Comparison of ENCODE assay signal across 18 cellular contexts in the genomic region with DNA sequence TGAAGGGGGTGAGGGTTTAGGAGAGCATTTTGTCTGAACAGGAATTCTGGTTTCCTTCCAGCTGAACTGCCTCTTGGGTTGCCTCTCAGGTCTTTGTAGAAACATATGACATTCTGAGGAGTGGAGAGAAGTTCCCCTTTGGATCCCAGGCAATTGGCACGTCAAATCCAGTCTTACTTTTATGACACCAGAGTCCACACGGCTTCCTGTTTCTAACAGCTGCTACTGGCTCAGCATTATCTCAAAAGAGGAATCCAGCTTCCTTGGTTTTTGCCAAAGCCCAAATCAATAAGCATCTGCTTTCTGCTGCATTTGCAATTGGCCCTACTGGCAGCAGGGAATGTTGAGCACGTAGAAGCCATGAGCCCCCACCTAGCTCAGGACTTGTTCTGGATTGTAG.
DNase-seq lines count a peak whose midpoint lies in the region; ATAC-seq and TF ChIP-seq lines count a peak whose summit lies in the region.
"Had no signal": no experiment of that assay in that cellular context is flagged by ENCODE, and none has a peak within 500 bp of the region (broad histone marks: within the 10 kb centered on the region; RNA-seq: fewer than 3 reads in every experiment).

No MANE protein-coding gene starts in this region.

- H3K27me3 ChIP-seq in GM23338 (ENCODE audit: insufficient read depth) (no peaks in the 10 kb centered on the region), SJCRH30 (no peaks in the 10 kb centered on the region), heart left ventricle (peaks cover 0 to 4% (median 0%) of the 10 kb centered on the region in 9 donors), rectal smooth muscle tissue (ENCODE audit: control insufficient read depth, insufficient read depth, low read length) (peaks cover 3% of the 10 kb centered on the region), A673 (replicated peaks; ENCODE audit: insufficient read depth, low read depth, low read length, poor library complexity) (no peaks in the 10 kb centered on the region)
- H3K27me3 ChIP-seq: BLaER1 treated with 17β-estradiol and CSF1 and Interleukin-3, amounts not matched to agents 10 nM and 100 nM; body of pancreas had no signal

- BruUV-seq in A673 (replicated peaks; lab: Mats Ljungman, UMichigan): no TSS peak

- H3K9me3 ChIP-seq in SJCRH30 (replicated peaks) (0 out of 2 replicates have a peak, but pooled peaks cover 3% of the 10 kb centered on the region), heart left ventricle (no peaks in the 10 kb centered on the region), A673 (ENCODE audit: low read depth, low read length, poor library complexity, severe bottlenecking) (no peaks in the 10 kb centered on the region)
- H3K9me3 ChIP-seq: BLaER1 treated with 17β-estradiol and CSF1 and Interleukin-3, amounts not matched to agents 10 nM and 100 nM; body of pancreas had no signal

- H3K4me1 ChIP-seq in GM23338 (ENCODE audit: insufficient read depth) (no peaks in the 10 kb centered on the region), SJCRH30 (peaks cover 75% of the 10 kb centered on the region), heart left ventricle (peaks cover 0 to 29% (median 5%) of the 10 kb centered on the region in 12 donors), rectal smooth muscle tissue (ENCODE audit: control insufficient read depth, insufficient read depth, low read length) (no peaks in the 10 kb centered on the region), A673 (ENCODE audit: insufficient read depth, low read length, poor library complexity, severe bottlenecking) (no peaks in the 10 kb centered on the region)
- H3K4me1 ChIP-seq: body of pancreas had no signal

- H3K4me2 ChIP-seq in GM23338: no peak overlapping the region

- no peak overlapping the region for H3K27ac ChIP-seq in GM23338 (ENCODE audit: low read depth)
- H3K27ac ChIP-seq in SJCRH30: peak overlapping the region; percentile 79
- H3K27ac ChIP-seq in heart left ventricle: peak overlapping the region in 9 of 12 donors; percentile 2 to 89 (median 54)
- H3K27ac ChIP-seq in rectal smooth muscle tissue (ENCODE audit: low read depth, low read length): peak overlapping the region; percentile 46
- H3K27ac ChIP-seq in A673 (ENCODE audit: low read depth, low read length, poor library complexity, severe bottlenecking): no peak overlapping the region
- H3K27ac ChIP-seq: RWPE1 had no signal

- H3K27ac Mint-ChIP-seq in GM23338: no peak overlapping the region
- H3K27ac Mint-ChIP-seq: endodermal cell had no signal

- peak overlapping the region; percentile 32; the same call in 1 of the 2 replicates for H2AFZ ChIP-seq in GM23338

- H3K9me2 ChIP-seq in GM23338 (ENCODE audit: insufficient read depth): peaks cover 21% of the 10 kb centered on the region

- peaks cover 7% of the 10 kb centered on the region for H3K27me3 Mint-ChIP-seq in GM23338 (ENCODE audit: insufficient read depth, low read depth, poor library complexity)

- no peaks in the 10 kb centered on the region; the same call in 2 of the 3 replicates for H3K36me3 Mint-ChIP-seq in GM23338 (ENCODE audit: low read depth)

- 47 to 57% (median 50%) methylated on average over 3 of the region's 3 CpGs for WGBS in heart left ventricle, 4 donors

- H3K79me2 ChIP-seq in GM23338 (replicated peaks; ENCODE audit: insufficient read depth): no peaks in the 10 kb centered on the region

- CTCF ChIA-PET in A673 (lab: Charles Lee): no interaction called here

- TF ChIP-seq CTCF in GM23338 (conservative IDR thresholded peaks at IDR 0.05; ENCODE audit: low read depth in 2 of 2): no peak
- TF ChIP-seq CTCF in heart left ventricle (IDR thresholded peaks at IDR 0.05): no peak
- TF ChIP-seq CTCF in A673 (conservative IDR thresholded peaks at IDR 0.05; ENCODE audit: low read depth, low read length): no peak

- no peak for TF ChIP-seq POLR2A in heart left ventricle (IDR thresholded peaks at IDR 0.05)

- no peaks in the 10 kb centered on the region for H3F3A ChIP-seq in GM23338 (replicated peaks; ENCODE audit: low read depth)

- ATAC-seq in GM23338: no peak
- ATAC-seq in heart left ventricle: peak; percentile 44 to 79 (median 66)
- ATAC-seq in GM19455 (IDR thresholded peaks at IDR 0.05; ENCODE audit: unreplicated experiment): no peak
- no peak for ATAC-seq in HG02759 (IDR thresholded peaks at IDR 0.05; ENCODE audit: unreplicated experiment)
- ATAC-seq: body of pancreas had no signal

- H3K36me3 ChIP-seq in GM23338 (ENCODE audit: insufficient read depth): no peaks in the 10 kb centered on the region
- H3K36me3 ChIP-seq in SJCRH30: no peaks in the 10 kb centered on the region
- H3K36me3 ChIP-seq in heart left ventricle: no peaks in the 10 kb centered on the region
- no peaks in the 10 kb centered on the region for H3K36me3 ChIP-seq in rectal smooth muscle tissue (ENCODE audit: control insufficient read depth, insufficient read depth, low read length)
- H3K36me3 ChIP-seq in A673 (ENCODE audit: insufficient read depth, low read length, poor library complexity, severe bottlenecking): no peaks in the 10 kb centered on the region
- H3K36me3 ChIP-seq: BLaER1 treated with 17β-estradiol and CSF1 and Interleukin-3, amounts not matched to agents 10 nM and 100 nM had no signal

- no peak for DNase-seq in GM23338 (ENCODE audit: low spot score)
- peak; percentile 54 to 84 for DNase-seq in SJCRH30
- DNase-seq in heart left ventricle: peak in 2 of 5 donors; percentile 24 to 43
- no peak for DNase-seq in NCI-H1048 (lab: John Stamatoyannopoulos, UW)
- DNase-seq in A673 (ENCODE audit: low spot score): no peak
- DNase-seq: activated CD8-positive, alpha-beta memory T cell treated with anti-CD3 and anti-CD28 coated beads for 24 hours; activated effector memory CD4-positive, alpha-beta T cell treated with anti-CD3 and anti-CD28 coated beads, Interleukin-2, amount 50 U/mL, for 16 hours; endodermal cell; H9; NCI-H510A; occipital lobe; stimulated activated CD4-positive, alpha-beta T cell treated with anti-CD3 and anti-CD28 coated beads, Interleukin-1b, Interleukin-23, amount 100 ng/mL, for 48 hours had no signal

- H3K9ac ChIP-seq in rectal smooth muscle tissue (ENCODE audit: low read length): no peak overlapping the region

- no peak overlapping the region for H3K4me3 Mint-ChIP-seq in GM23338
- H3K4me3 Mint-ChIP-seq: endodermal cell, H9 had no signal

- H3K4me3 ChIP-seq in GM23338 (no peak overlapping the region), SJCRH30 (no peak overlapping the region), heart left ventricle (no peak overlapping the region), rectal smooth muscle tissue (ENCODE audit: low read length) (no peak overlapping the region), A673 (ENCODE audit: low read depth, low read length, poor library complexity, severe bottlenecking) (no peak overlapping the region)
- H3K4me3 ChIP-seq: BLaER1 treated with 17β-estradiol and CSF1 and Interleukin-3, amounts not matched to agents 10 nM and 100 nM; body of pancreas had no signal

- H3K9me3 Mint-ChIP-seq in GM23338: peaks cover 3% of the 10 kb centered on the region; the same call in 1 of the 3 replicates

- no peaks in the 10 kb centered on the region for H4K20me1 ChIP-seq in GM23338 (replicated peaks; ENCODE audit: insufficient read depth)
- H4K20me1 ChIP-seq: BLaER1 treated with 17β-estradiol and CSF1 and Interleukin-3, amounts not matched to agents 10 nM and 100 nM had no signal

- intact Hi-C loops in heart left ventricle (cut with DNase I) (no loop called here), A673 (cut with micrococcal nuclease; ENCODE audit: unreplicated experiment) (no loop called here)

- H3K4me1 Mint-ChIP-seq in GM23338: 0 out of 3 replicates have a peak, but pooled peaks cover 4% of the 10 kb centered on the region
- H3K4me1 Mint-ChIP-seq: H9 had no signal

- POLR2A ChIA-PET in A673 (lab: Charles Lee; ENCODE audit: low non-redundant PET): no interaction called here

TF ChIP-seq in GM23338, 12 proteins besides CTCF, POLR2A, EP300 and RAD21:
- TF ChIP-seq, protein P1, sequence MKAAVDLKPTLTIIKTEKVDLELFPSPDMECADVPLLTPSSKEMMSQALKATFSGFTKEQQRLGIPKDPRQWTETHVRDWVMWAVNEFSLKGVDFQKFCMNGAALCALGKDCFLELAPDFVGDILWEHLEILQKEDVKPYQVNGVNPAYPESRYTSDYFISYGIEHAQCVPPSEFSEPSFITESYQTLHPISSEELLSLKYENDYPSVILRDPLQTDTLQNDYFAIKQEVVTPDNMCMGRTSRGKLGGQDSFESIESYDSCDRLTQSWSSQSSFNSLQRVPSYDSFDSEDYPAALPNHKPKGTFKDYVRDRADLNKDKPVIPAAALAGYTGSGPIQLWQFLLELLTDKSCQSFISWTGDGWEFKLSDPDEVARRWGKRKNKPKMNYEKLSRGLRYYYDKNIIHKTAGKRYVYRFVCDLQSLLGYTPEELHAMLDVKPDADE (IDR thresholded peaks at IDR 0.05): no peak
- no peak for TF ChIP-seq NANOG (IDR thresholded peaks at IDR 0.05; ENCODE audit: borderline replicate concordance)

Comparison
In these comparisons a context has a peak if more than half of its experiments do, and no peak if none do; other contexts are left out.
1. ATAC-seq: peak in heart left ventricle (4 of 4); none in GM23338 (single experiment), GM19455 (single experiment) and HG02759 (single experiment).
2. DNase-seq: peak in SJCRH30 (2 of 2); none in GM23338 (single experiment), NCI-H1048 (single experiment) and A673 (single experiment).
3. H3K27ac ChIP-seq: peak in SJCRH30 (single experiment), heart left ventricle (9 of 12) and rectal smooth muscle tissue (single experiment); none in GM23338 (single experiment) and A673 (single experiment).